23 cellular contexts compared by ENCODE assay signal in genomic region chr6:105382918-105383317, GRCh38. TPM values are rescaled to one million over a fixed set of nuclear protein-coding genes. Genes with fewer than 3 reads are reported as not detected.
DNase-seq lines count a peak whose midpoint lies in the region; ATAC-seq and TF ChIP-seq lines count a peak whose summit lies in the region.
"Had no signal": no experiment of that assay in that cellular context is flagged by ENCODE, and none has a peak within 500 bp of the region (broad histone marks: within the 10 kb centered on the region; RNA-seq: fewer than 3 reads in every experiment).

No MANE protein-coding gene starts in this region.

- H3K9me3 ChIP-seq in RWPE2 (ENCODE audit: severe bottlenecking): no peaks in the 10 kb centered on the region
- H3K9me3 ChIP-seq: A549, Peyer's patch, SJCRH30 had no signal

- ATAC-seq in RWPE2 (ENCODE audit: low read depth) (no peak), GM19035 (IDR thresholded peaks at IDR 0.05; ENCODE audit: unreplicated experiment) (no peak)
- ATAC-seq in stimulated activated naive CD8-positive, alpha-beta T cell treated with anti-CD3 and anti-CD28 coated beads, Interleukin-15, Interleukin-2, amounts not matched to agents 100 U/mL and 50 U/mL, for 24 hours: no peak
- ATAC-seq: A549, HCT116, HepG2, SK-N-SH treated with all-trans-retinoic acid at 6 μM for 48 hours had no signal

- H3K9me3 Mint-ChIP-seq in HFFc6 (no peaks in the 10 kb centered on the region), type B pancreatic cell (no peaks in the 10 kb centered on the region)
- H3K9me3 Mint-ChIP-seq: CD4-positive, alpha-beta memory T cell had no signal

- H3K4me1 Mint-ChIP-seq in HFFc6 (ENCODE audit: low read depth) (peaks cover 17% of the 10 kb centered on the region), type B pancreatic cell (ENCODE audit: unreplicated experiment) (peaks cover 27% of the 10 kb centered on the region)

- H3K36me3 Mint-ChIP-seq in HFFc6 (ENCODE audit: low read depth): no peaks in the 10 kb centered on the region
- peaks cover 23% of the 10 kb centered on the region for H3K36me3 Mint-ChIP-seq in type B pancreatic cell

- TF ChIP-seq CTCF in HFFc6 (IDR thresholded peaks at IDR 0.05) (no peak), RWPE2 (IDR thresholded peaks at IDR 0.05; ENCODE audit: poor library complexity, severe bottlenecking) (no peak), fibroblast of the aortic adventitia (IDR thresholded peaks at IDR 0.05; ENCODE audit: insufficient read depth, low read length) (no peak), type B pancreatic cell (conservative IDR thresholded peaks at IDR 0.05) (no peak)

- DNase-seq in HFFc6 (no peak), RWPE2 (ENCODE audit: low spot score) (no peak), fibroblast of the aortic adventitia (ENCODE audit: low read depth) (peak; percentile 43), type B pancreatic cell (ENCODE audit: extremely low spot score, unreplicated experiment) (no peak), SHP77 treated with DMSO at 0.1 percent for 48 hours (lab: John Stamatoyannopoulos, UW) (no peak)
- DNase-seq in stimulated activated naive CD8-positive, alpha-beta T cell treated with anti-CD3 and anti-CD28 coated beads, Interleukin-15, Interleukin-2, amounts not matched to agents 100 U/mL and 50 U/mL, for 24 hours: no peak
- DNase-seq: C1 segment of cervical spinal cord; CD4-positive, alpha-beta memory T cell; DMS153; DND-41; Kasumi-1; MV-4-11; NCI-H1105 treated with DMSO at 0.1 percent for 48 hours; NCI-H2081; NCI-H2227 treated with DMSO at 0.1 percent for 48 hours; NCI-H526 treated with DMSO at 0.1 percent for 48 hours; Peyer's patch; SJCRH30 had no signal

- peaks cover 31% of the 10 kb centered on the region for H3K36me3 ChIP-seq in RWPE2 (ENCODE audit: low read depth)

- no peaks in the 10 kb centered on the region for H3K27me3 Mint-ChIP-seq in HFFc6 (ENCODE audit: insufficient read depth)
- H3K27me3 Mint-ChIP-seq in type B pancreatic cell: no peaks in the 10 kb centered on the region
- H3K27me3 Mint-ChIP-seq: CD4-positive, alpha-beta memory T cell had no signal

- no peaks in the 10 kb centered on the region for H3K27me3 ChIP-seq in RWPE2 (ENCODE audit: insufficient read depth, poor library complexity, severe bottlenecking)
- H3K27me3 ChIP-seq: Peyer's patch, SJCRH30 had no signal

- H3K4me3 ChIP-seq in RWPE2 (ENCODE audit: severe bottlenecking): no peak overlapping the region
- no peak overlapping the region for H3K4me3 ChIP-seq in fibroblast of the aortic adventitia (ENCODE audit: low read depth, low read length)
- H3K4me3 ChIP-seq: A549, Peyer's patch, SJCRH30 had no signal

- H3K4me3 Mint-ChIP-seq in HFFc6: no peak overlapping the region
- H3K4me3 Mint-ChIP-seq in type B pancreatic cell: no peak overlapping the region
- H3K4me3 Mint-ChIP-seq: CD4-positive, alpha-beta memory T cell had no signal

- H3K27ac Mint-ChIP-seq in HFFc6 (peak overlapping the region; percentile 50; the same call in 1 of the 2 replicates), type B pancreatic cell (peak overlapping the region; percentile 43)

- peaks cover 37% of the 10 kb centered on the region for H3K4me1 ChIP-seq in RWPE2 (ENCODE audit: insufficient read depth, poor library complexity, severe bottlenecking)
- H3K4me1 ChIP-seq: SJCRH30 had no signal

- H3K27ac ChIP-seq in RWPE2 (ENCODE audit: poor library complexity, severe bottlenecking): peak overlapping the region; percentile 47
- H3K27ac ChIP-seq: A549, Peyer's patch, SJCRH30 had no signal

RNA-seq across cellular contexts. Expression of gene PREP, which starts 20.0 kb away (rescaled TPM):
- 10 to 100 TPM; 35.4 to 42.1 (median 36.8) TPM for total RNA-seq in HFFc6 (2021; fragmentation: NEBNext Ultra II Directional; extraction: Animal tissue kit (Norgen Biotek cat#: 25700))
- total RNA-seq in fibroblast of the aortic adventitia (ENCODE audit: low replicate concordance) (9.0 and 18.1 TPM in 2 replicates), type B pancreatic cell (ENCODE audit: low replicate concordance) (41.9 and 54.4 TPM in 2 replicates)
